In genomic region chr7:71768470-71768869, GRCh38 we compare ENCODE assay signal across 26 cellular contexts.
"Had no signal": no experiment of that assay in that cellular context is flagged by ENCODE, and none has a peak within 500 bp of the region (broad histone marks: within the 10 kb centered on the region; RNA-seq: fewer than 3 reads in every experiment).

No MANE protein-coding gene starts in this region.

- H3K36me3 ChIP-seq: ascending aorta, brain microvascular endothelial cell, gastroesophageal sphincter had no signal

- H3K4me3 ChIP-seq: ascending aorta, coronary artery, dorsolateral prefrontal cortex, gastroesophageal sphincter had no signal

- H3K27me3 ChIP-seq: ascending aorta, brain microvascular endothelial cell, dorsolateral prefrontal cortex had no signal

- ATAC-seq: activated naive CD4-positive, alpha-beta T cell treated with anti-CD3 and anti-CD28 coated beads, Interleukin-2, amount 50 U/mL, for 72 hours; activated T-cell treated with anti-CD3 and anti-CD28 coated beads, Interleukin-2, amount 50 U/mL, for 72 hours; esophagus mucosa; gastroesophageal sphincter; T-cell had no signal

- H3K4me1 ChIP-seq: ascending aorta, gastroesophageal sphincter had no signal

- H3K9me3 ChIP-seq: ascending aorta, gastroesophageal sphincter had no signal

- H3K27ac ChIP-seq: ascending aorta, brain microvascular endothelial cell, coronary artery, dorsolateral prefrontal cortex, gastroesophageal sphincter had no signal

- DNase-seq: activated CD4-positive, alpha-beta memory T cell treated with anti-CD3 and anti-CD28 coated beads, Interleukin-2, amount 10 ng/mL, durations not matched to agents 7 days and 5 days; activated CD4-positive, alpha-beta T cell treated with anti-CD3 and anti-CD28 coated beads for 1 hour; activated CD4-positive, alpha-beta T cell treated with anti-CD3 and anti-CD28 coated beads for 4 hours; activated CD4-positive, alpha-beta T cell treated with anti-CD3 and anti-CD28 coated beads, Interleukin-2, amount 10 ng/mL, durations not matched to agents 7 days and 5 days; activated CD4-positive, alpha-beta T cell treated with anti-CD3 and anti-CD28 coated beads, Interleukin-2, amount 50 U/mL, for 4 hours; activated CD8-positive, alpha-beta memory T cell treated with anti-CD3 and anti-CD28 coated beads, Interleukin-2, amount 50 U/mL, for 48 hours; activated gamma-delta T cell; activated naive CD4-positive, alpha-beta T cell; activated naive CD4-positive, alpha-beta T cell treated with anti-CD3 and anti-CD28 coated beads, Interleukin-2, amount 10 ng/mL, durations not matched to agents 7 days and 5 days; activated naive CD8-positive, alpha-beta T cell treated with anti-CD3 and anti-CD28 coated beads, Interleukin-2, amount 10 ng/mL, durations not matched to agents 7 days and 5 days; activated T-cell treated with anti-CD3 and anti-CD28 coated beads for 4 hours; activated T-cell treated with anti-CD3 and anti-CD28 coated beads, Interleukin-2, amount 50 U/mL, for 24 hours; activated T-cell treated with anti-CD3 and anti-CD28 coated beads, Interleukin-2, amount 50 U/mL, for 72 hours; brain microvascular endothelial cell; dorsolateral prefrontal cortex; effector memory CD4-positive, alpha-beta T cell; endodermal cell; foreskin melanocyte; hippocampal formation; T-cell; T1000 had no signal
